ENCODE assay signal across 33 cellular contexts in genomic region chr9:96540106-96540505, GRCh38.
"Had no signal": no experiment of that assay in that cellular context is flagged by ENCODE, and none has a peak within 500 bp of the region (broad histone marks: within the 10 kb centered on the region; RNA-seq: fewer than 3 reads in every experiment).

No MANE protein-coding gene starts in this region.

- H3K27ac ChIP-seq: adrenal gland, ascending aorta, body of pancreas, brain microvascular endothelial cell, breast epithelium, cardiac muscle cell had no signal

- DNase-seq: activated effector memory CD4-positive, alpha-beta T cell treated with anti-CD3 and anti-CD28 coated beads, Interleukin-2, amount 50 U/mL, for 16 hours; activated effector memory CD4-positive, alpha-beta T cell treated with Interleukin-2 at 50 U/mL for 16 hours; activated gamma-delta T cell; activated gamma-delta T cell treated with Interleukin-2 at 50 U/mL for 16 hours; activated naive CD4-positive, alpha-beta T cell; activated naive CD4-positive, alpha-beta T cell treated with anti-CD3 and anti-CD28 coated beads for 36 hours; activated naive CD4-positive, alpha-beta T cell treated with anti-CD3 and anti-CD28 coated beads, Interleukin-2, amount 10 ng/mL, durations not matched to agents 7 days and 5 days; activated naive CD4-positive, alpha-beta T cell treated with anti-CD3 and anti-CD28 coated beads, Interleukin-2, amount 50 U/mL, for 16 hours; activated naive CD4-positive, alpha-beta T cell treated with Interleukin-2 at 50 U/mL for 16 hours; activated naive CD8-positive, alpha-beta T cell treated with anti-CD3 and anti-CD28 coated beads for 36 hours; activated naive CD8-positive, alpha-beta T cell treated with anti-CD3 and anti-CD28 coated beads, Interleukin-2, amount 10 ng/mL, durations not matched to agents 7 days and 5 days; activated naive CD8-positive, alpha-beta T cell treated with anti-CD3 and anti-CD28 coated beads, Interleukin-2, amount 50 U/mL, for 24 hours; activated T-cell treated with anti-CD3 and anti-CD28 coated beads, Interleukin-2, amount 50 U/mL, for 24 hours; activated T-cell treated with anti-CD3 and anti-CD28 coated beads, Interleukin-2, amount 50 U/mL, for 4 hours; activated T-cell treated with anti-CD3 and anti-CD28 coated beads, Interleukin-2, amount 50 U/mL, for 48 hours; activated T-cell treated with anti-CD3 and anti-CD28 coated beads, Interleukin-2, amount 50 U/mL, for 72 hours; adrenal gland; amniotic stem cell; amygdala; anterior cingulate cortex; aorta; body of pancreas; brain microvascular endothelial cell; caudate nucleus; central memory CD4-positive, alpha-beta T cell; cerebellar nuclear complex had no signal

- FAIRE-seq: astrocyte, bronchial epithelial cell had no signal

- H3K4me1 ChIP-seq: adrenal gland, ascending aorta, body of pancreas, breast epithelium had no signal

- ATAC-seq: activated naive CD4-positive, alpha-beta T cell treated with anti-CD3 and anti-CD28 coated beads, Interleukin-2, amount 50 U/mL, for 72 hours; activated naive CD8-positive, alpha-beta T cell treated with anti-CD3 and anti-CD28 coated beads, Interleukin-2, amount 50 U/mL, for 24 hours; activated T-cell treated with anti-CD3 and anti-CD28 coated beads, Interleukin-2, amount 50 U/mL, for 4 hours; activated T-cell treated with anti-CD3 and anti-CD28 coated beads, Interleukin-2, amount 50 U/mL, for 72 hours; activated T-helper 17 cell treated with anti-CD3 and anti-CD28 coated beads, Interleukin-2, amount 50 U/mL, for 72 hours; body of pancreas had no signal

- H3K27me3 ChIP-seq: adrenal gland, ascending aorta, body of pancreas, brain microvascular endothelial cell, breast epithelium, cardiac muscle cell had no signal

- H3K9me3 ChIP-seq: adrenal gland, ascending aorta, body of pancreas, breast epithelium had no signal

- H3K36me3 ChIP-seq: brain microvascular endothelial cell had no signal

- H3K4me3 ChIP-seq: adrenal gland, ascending aorta, body of pancreas, breast epithelium, cardiac muscle cell had no signal
